1 cellular context compared by ENCODE assay signal in genomic region chr16:12793120-12793889, GRCh38.
TF ChIP-seq lines count a peak whose summit lies in the region.

No MANE protein-coding gene starts in this region.

TF ChIP-seq in HepG2, 621 proteins besides CTCF, POLR2A, EP300 and RAD21 (continued from another document):
- TF ChIP-seq ZNF138 (CRISPR knock-in tag; IDR thresholded peaks at IDR 0.05; ENCODE audit: low read depth) (no peak), MLLT10 (CRISPR knock-in tag; IDR thresholded peaks at IDR 0.05) (no peak), ZBTB39 (CRISPR knock-in tag; IDR thresholded peaks at IDR 0.05) (no peak), ZNF652 (CRISPR knock-in tag; IDR thresholded peaks at IDR 0.05; ENCODE audit: borderline replicate concordance, low read depth) (no peak), TCF7L2 (IDR thresholded peaks at IDR 0.05; ENCODE audit: low read depth, low read length) (no peak), CREB3 (CRISPR knock-in tag; IDR thresholded peaks at IDR 0.05) (no peak), DRAP1 (CRISPR knock-in tag; IDR thresholded peaks at IDR 0.05) (no peak), GPBP1L1 (CRISPR knock-in tag; IDR thresholded peaks at IDR 0.05) (no peak), ZNF615 (CRISPR knock-in tag; IDR thresholded peaks at IDR 0.05; ENCODE audit: borderline replicate concordance) (no peak), KDM6A (CRISPR knock-in tag; IDR thresholded peaks at IDR 0.05; ENCODE audit: low read depth) (no peak), TRIM22 (IDR thresholded peaks at IDR 0.05) (no peak), YY1 (IDR thresholded peaks at IDR 0.05; ENCODE audit: insufficient read depth, insufficient replicate concordance, low read depth, low read length) (no peak), KLF9 (CRISPR knock-in tag; IDR thresholded peaks at IDR 0.05; ENCODE audit: low read depth) (no peak)
